Comparison of ENCODE assay signal across 2 cellular contexts in the genomic region with DNA sequence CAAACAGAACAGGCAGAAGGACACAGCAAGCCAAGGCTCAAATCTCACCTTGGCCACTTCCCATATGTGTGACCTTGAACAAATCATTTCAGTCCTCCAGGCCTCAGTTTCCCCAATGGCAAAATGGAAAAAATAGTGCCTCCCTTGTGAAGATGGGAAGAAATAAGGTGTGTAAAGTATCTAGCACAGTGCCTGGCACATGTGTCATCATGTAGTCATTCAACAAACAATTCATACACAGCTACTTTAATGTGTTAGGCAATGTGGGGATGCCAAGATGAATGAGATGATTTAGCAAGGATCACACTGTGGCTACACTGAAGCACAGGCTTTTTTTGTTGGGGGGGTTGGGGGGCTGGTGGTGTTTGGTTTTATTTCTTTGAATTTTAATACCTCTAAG.
TF ChIP-seq lines count a peak whose summit lies in the region.

No MANE protein-coding gene starts in this region.

TF ChIP-seq in K562, 482 proteins besides CTCF, POLR2A, EP300 and RAD21:
- TF ChIP-seq RBM25 (IDR thresholded peaks at IDR 0.05; ENCODE audit: low read depth, low read length, severe bottlenecking) (peak; percentile 46), ZNF3 (CRISPR knock-in tag; IDR thresholded peaks at IDR 0.05) (peak; percentile 83; the same call in 1 of the 2 replicates)
- TF ChIP-seq, protein P1, sequence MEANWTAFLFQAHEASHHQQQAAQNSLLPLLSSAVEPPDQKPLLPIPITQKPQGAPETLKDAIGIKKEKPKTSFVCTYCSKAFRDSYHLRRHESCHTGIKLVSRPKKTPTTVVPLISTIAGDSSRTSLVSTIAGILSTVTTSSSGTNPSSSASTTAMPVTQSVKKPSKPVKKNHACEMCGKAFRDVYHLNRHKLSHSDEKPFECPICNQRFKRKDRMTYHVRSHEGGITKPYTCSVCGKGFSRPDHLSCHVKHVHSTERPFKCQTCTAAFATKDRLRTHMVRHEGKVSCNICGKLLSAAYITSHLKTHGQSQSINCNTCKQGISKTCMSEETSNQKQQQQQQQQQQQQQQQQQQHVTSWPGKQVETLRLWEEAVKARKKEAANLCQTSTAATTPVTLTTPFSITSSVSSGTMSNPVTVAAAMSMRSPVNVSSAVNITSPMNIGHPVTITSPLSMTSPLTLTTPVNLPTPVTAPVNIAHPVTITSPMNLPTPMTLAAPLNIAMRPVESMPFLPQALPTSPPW (CRISPR knock-in tag; IDR thresholded peaks at IDR 0.05): no peak

TF ChIP-seq in neural cell, 6 proteins besides CTCF, POLR2A, EP300 and RAD21:
- no peak for TF ChIP-seq POLR2AphosphoS5 (IDR thresholded peaks at IDR 0.05)
- TF ChIP-seq SMC3 (conservative IDR thresholded peaks at IDR 0.05; ENCODE audit: poor library complexity): no peak
- no peak for TF ChIP-seq MXI1 (conservative IDR thresholded peaks at IDR 0.05; ENCODE audit: poor library complexity, severe bottlenecking)
- no peak for TF ChIP-seq TAF1 (IDR thresholded peaks at IDR 0.05; ENCODE audit: low read depth)
- no peak for TF ChIP-seq EZH2 (IDR thresholded peaks at IDR 0.05; ENCODE audit: borderline replicate concordance, insufficient read depth, low read length, poor library complexity, severe bottlenecking)
